8 cellular contexts compared by ENCODE assay signal in the genomic region with DNA sequence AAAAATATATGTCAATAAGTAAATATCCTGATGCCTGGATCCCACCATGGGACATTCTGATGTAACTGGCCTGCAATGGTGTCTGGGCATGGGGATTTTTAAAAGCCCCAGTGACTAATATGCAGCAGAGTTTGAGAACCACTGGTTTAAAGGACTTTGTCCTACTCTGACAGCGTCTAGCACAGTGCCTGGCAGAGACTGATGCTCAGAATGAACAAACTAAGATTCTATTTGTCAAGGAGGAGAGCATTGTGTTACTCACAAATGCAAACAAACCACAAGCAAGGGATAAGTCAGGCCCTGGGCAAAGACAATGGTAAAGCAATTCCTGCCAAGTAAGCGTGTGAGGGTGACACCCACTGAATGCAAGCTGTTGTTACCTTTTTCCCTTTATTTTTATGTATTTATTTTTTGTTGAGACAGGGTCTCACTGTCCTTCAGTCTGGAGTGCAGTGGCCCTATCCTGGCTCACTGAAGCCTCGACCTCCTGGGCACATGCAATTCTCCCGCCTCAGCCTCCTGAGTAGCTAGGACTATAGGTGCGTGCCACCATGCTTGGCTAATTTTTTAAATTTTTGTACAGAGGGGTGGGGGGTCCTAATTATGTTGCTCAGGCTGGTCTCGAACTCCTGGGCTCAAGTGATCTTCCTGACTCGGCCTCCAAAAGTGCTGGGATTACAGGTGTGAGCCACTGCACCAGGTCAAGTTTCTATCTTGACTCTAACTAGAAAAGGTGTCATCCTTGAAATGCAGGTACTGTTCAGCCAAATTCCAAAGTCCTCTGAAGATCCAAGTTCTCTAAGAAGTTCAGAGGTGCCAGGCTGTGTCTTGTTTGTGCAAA. TPM values are rescaled to one million over a fixed set of nuclear protein-coding genes. Genes with fewer than 3 reads are reported as not detected.
DNase-seq lines count a peak whose midpoint lies in the region; TF ChIP-seq lines count a peak whose summit lies in the region.

No MANE protein-coding gene starts in this region.

- TF ChIP-seq CTCF in AG04449 (IDR thresholded peaks at IDR 0.05; ENCODE audit: insufficient read depth, low read length, missing control alignments): no peak
- no peak for TF ChIP-seq CTCF in mammary epithelial cell (conservative IDR thresholded peaks at IDR 0.05 in 1 of 2, IDR thresholded peaks at IDR 0.05 in 1 of 2; ENCODE audit: extremely low read depth in 1 of 2, insufficient read depth in 1 of 2, low read depth in 1 of 2, low read length in 2 of 2)
- TF ChIP-seq CTCF in GM10266 (IDR thresholded peaks at IDR 0.05; ENCODE audit: control insufficient read depth, insufficient read depth, low read depth, missing control alignments): no peak

- H3K27ac ChIP-seq in mammary epithelial cell (ENCODE audit: insufficient read depth, low read depth, low read length) (no peak overlapping the region), muscle layer of duodenum (ENCODE audit: low read length) (no peak overlapping the region)

- H4K20me1 ChIP-seq in mammary epithelial cell (ENCODE audit: insufficient read depth, low read length): no peaks in the 10 kb centered on the region

- peak overlapping the region; percentile 100 for H2AFZ ChIP-seq in mammary epithelial cell (ENCODE audit: low read depth, low read length)

- peak overlapping the region; percentile 56 for H3K4me3 ChIP-seq in AG04449 (ENCODE audit: low read depth, low read length)
- peak overlapping the region; percentile 38 for H3K4me3 ChIP-seq in Jurkat, Clone E6-1 (ENCODE audit: low read length)
- H3K4me3 ChIP-seq in mammary epithelial cell (replicated peaks in 1 of 3; ENCODE audit: insufficient read depth in 1 of 3, low read depth in 2 of 3, low read length in 3 of 3): peak overlapping the region in 1 of 3 experiments; percentile 35
- H3K4me3 ChIP-seq in muscle layer of duodenum (ENCODE audit: low read depth in 1 of 2, low read length in 2 of 2): peak overlapping the region; percentile 27 to 85

- H3K36me3 ChIP-seq in mammary epithelial cell (ENCODE audit: insufficient read depth, low read length) (no peaks in the 10 kb centered on the region), muscle layer of duodenum (ENCODE audit: control insufficient read depth in 1 of 2, insufficient read depth in 2 of 2, low read length in 2 of 2) (no peaks in the 10 kb centered on the region)

- no peak overlapping the region for H3K9ac ChIP-seq in mammary epithelial cell (ENCODE audit: insufficient read depth, low read length)

- CTCF ChIA-PET in AG04449 (lab: Yijun Ruan, JAX): no interaction called here
- CTCF ChIA-PET in mammary epithelial cell (lab: Charles Lee; ENCODE audit: low non-redundant PET): no interaction called here

- H3K4me1 ChIP-seq in mammary epithelial cell (ENCODE audit: insufficient read depth, low read length): peaks cover 16% of the 10 kb centered on the region
- peaks cover 5 to 25% of the 10 kb centered on the region in 2 donors for H3K4me1 ChIP-seq in muscle layer of duodenum (ENCODE audit: control insufficient read depth in 1 of 2, insufficient read depth in 2 of 2, low read length in 2 of 2)

- H3K9me3 ChIP-seq in mammary epithelial cell (replicated peaks; ENCODE audit: insufficient read depth, low read length) (peaks cover 11% of the 10 kb centered on the region), muscle layer of duodenum (ENCODE audit: control insufficient read depth in 1 of 2, low read length in 2 of 2) (peaks cover 8 to 14% of the 10 kb centered on the region in 2 donors)

- dilution Hi-C loops in mammary epithelial cell (cut with HindIII; ENCODE audit: low sequenced_read_pairs): loop anchor here (5.0 to 10.0 kb wide), 2 partner anchors 42 to 69 kb away; no protein-coding TSS in a partner anchor

- H3K79me2 ChIP-seq in mammary epithelial cell (ENCODE audit: insufficient read depth, low read length): no peaks in the 10 kb centered on the region

- in situ Hi-C loops in mammary epithelial cell (cut with MboI; ENCODE audit: low sequenced_read_pairs in 2 of 2): no loop called here

- intact Hi-C loops in mammary epithelial cell (cut with micrococcal nuclease): no loop called here

- DNase-seq in AG04449 (ENCODE audit: low read depth, low spot score): no peak
- no peak for DNase-seq in Jurkat, Clone E6-1 (ENCODE audit: low read depth, low spot score)
- peak; percentile 45 for DNase-seq in mammary epithelial cell
- DNase-seq in NCI-H2196 treated with DMSO at 0.1 percent for 48 hours (lab: John Stamatoyannopoulos, UW; ENCODE audit: unreplicated experiment): no peak
- no peak for DNase-seq in NCI-H774 (lab: John Stamatoyannopoulos, UW)
- DNase-seq in GM10266 (ENCODE audit: extremely low spot score): no peak
- DNase-seq in AG08396 (ENCODE audit: low spot score): no peak

- peak overlapping the region; percentile 98 for H3K4me2 ChIP-seq in mammary epithelial cell (ENCODE audit: insufficient read depth, low read depth, low read length)

- POLR2A ChIA-PET in AG04449 (lab: Yijun Ruan, JAX): no interaction called here

- H3K27me3 ChIP-seq in mammary epithelial cell (ENCODE audit: insufficient read depth, low read length) (no peaks in the 10 kb centered on the region), muscle layer of duodenum (ENCODE audit: low read depth, low read length) (no peaks in the 10 kb centered on the region)

- no TSS peak for BruUV-seq in mammary epithelial cell (replicated peaks; lab: Mats Ljungman, UMichigan)

- 87% methylated on average over 7 of the region's 7 CpGs for WGBS in mammary epithelial cell (ENCODE audit: low coverage, missing lambda C conversion rate)

RNA-seq across cellular contexts. Expression of gene GPD1L, which starts 0.9 kb away (rescaled TPM):
- polyA plus RNA-seq in Jurkat, Clone E6-1 (2012; ENCODE audit: insufficient read depth, insufficient read length): 20.2 TPM
- total RNA-seq in mammary epithelial cell: 1 to 10 TPM; 5.7 to 7.5 TPM
- polyA plus RNA-seq in mammary epithelial cell: 4.5 TPM
- polyA minus RNA-seq in mammary epithelial cell: 23.1 TPM
